ENCODE assay signal across 20 cellular contexts in genomic region chr2:9857814-9858729, GRCh38.
"Had no signal": no experiment of that assay in that cellular context is flagged by ENCODE, and none has a peak within 500 bp of the region (broad histone marks: within the 10 kb centered on the region; RNA-seq: fewer than 3 reads in every experiment).

No MANE protein-coding gene starts in this region.

- ATAC-seq: Right ventricle myocardium inferior, SK-N-SH treated with all-trans-retinoic acid at 6 μM for 48 hours had no signal

- H2AFZ ChIP-seq: PC-9 had no signal

- DNase-seq: KBM-7, MV-4-11, NCI-H1048, NCI-H1436, NCI-H187, NCI-H2029, NCI-H2081 treated with DMSO at 0.1 percent for 48 hours, NCI-H2171, NCI-H226, NCI-H446, NCI-H510A, NCI-H524 treated with DMSO at 0.1 percent for 48 hours, NCI-H69, NCI-H774, PC-9, Peyer's patch, SHP77 treated with DMSO at 0.1 percent for 48 hours, SJCRH30 had no signal

- H3K4me2 ChIP-seq: PC-9 had no signal

- H3K4me1 ChIP-seq: Peyer's patch, SJCRH30 had no signal

- H3K4me3 ChIP-seq: PC-9, Peyer's patch, SJCRH30 had no signal

- H3K27me3 ChIP-seq: Peyer's patch, SJCRH30 had no signal

- H3K27ac ChIP-seq: PC-9, Peyer's patch, SJCRH30 had no signal
